1 cellular context compared by ENCODE assay signal in genomic region chr13:52984881-52985363, GRCh38.
TF ChIP-seq lines count a peak whose summit lies in the region.

No MANE protein-coding gene starts in this region.

TF ChIP-seq in GM23338, 12 proteins besides CTCF, POLR2A, EP300 and RAD21:
- TF ChIP-seq, protein P1, sequence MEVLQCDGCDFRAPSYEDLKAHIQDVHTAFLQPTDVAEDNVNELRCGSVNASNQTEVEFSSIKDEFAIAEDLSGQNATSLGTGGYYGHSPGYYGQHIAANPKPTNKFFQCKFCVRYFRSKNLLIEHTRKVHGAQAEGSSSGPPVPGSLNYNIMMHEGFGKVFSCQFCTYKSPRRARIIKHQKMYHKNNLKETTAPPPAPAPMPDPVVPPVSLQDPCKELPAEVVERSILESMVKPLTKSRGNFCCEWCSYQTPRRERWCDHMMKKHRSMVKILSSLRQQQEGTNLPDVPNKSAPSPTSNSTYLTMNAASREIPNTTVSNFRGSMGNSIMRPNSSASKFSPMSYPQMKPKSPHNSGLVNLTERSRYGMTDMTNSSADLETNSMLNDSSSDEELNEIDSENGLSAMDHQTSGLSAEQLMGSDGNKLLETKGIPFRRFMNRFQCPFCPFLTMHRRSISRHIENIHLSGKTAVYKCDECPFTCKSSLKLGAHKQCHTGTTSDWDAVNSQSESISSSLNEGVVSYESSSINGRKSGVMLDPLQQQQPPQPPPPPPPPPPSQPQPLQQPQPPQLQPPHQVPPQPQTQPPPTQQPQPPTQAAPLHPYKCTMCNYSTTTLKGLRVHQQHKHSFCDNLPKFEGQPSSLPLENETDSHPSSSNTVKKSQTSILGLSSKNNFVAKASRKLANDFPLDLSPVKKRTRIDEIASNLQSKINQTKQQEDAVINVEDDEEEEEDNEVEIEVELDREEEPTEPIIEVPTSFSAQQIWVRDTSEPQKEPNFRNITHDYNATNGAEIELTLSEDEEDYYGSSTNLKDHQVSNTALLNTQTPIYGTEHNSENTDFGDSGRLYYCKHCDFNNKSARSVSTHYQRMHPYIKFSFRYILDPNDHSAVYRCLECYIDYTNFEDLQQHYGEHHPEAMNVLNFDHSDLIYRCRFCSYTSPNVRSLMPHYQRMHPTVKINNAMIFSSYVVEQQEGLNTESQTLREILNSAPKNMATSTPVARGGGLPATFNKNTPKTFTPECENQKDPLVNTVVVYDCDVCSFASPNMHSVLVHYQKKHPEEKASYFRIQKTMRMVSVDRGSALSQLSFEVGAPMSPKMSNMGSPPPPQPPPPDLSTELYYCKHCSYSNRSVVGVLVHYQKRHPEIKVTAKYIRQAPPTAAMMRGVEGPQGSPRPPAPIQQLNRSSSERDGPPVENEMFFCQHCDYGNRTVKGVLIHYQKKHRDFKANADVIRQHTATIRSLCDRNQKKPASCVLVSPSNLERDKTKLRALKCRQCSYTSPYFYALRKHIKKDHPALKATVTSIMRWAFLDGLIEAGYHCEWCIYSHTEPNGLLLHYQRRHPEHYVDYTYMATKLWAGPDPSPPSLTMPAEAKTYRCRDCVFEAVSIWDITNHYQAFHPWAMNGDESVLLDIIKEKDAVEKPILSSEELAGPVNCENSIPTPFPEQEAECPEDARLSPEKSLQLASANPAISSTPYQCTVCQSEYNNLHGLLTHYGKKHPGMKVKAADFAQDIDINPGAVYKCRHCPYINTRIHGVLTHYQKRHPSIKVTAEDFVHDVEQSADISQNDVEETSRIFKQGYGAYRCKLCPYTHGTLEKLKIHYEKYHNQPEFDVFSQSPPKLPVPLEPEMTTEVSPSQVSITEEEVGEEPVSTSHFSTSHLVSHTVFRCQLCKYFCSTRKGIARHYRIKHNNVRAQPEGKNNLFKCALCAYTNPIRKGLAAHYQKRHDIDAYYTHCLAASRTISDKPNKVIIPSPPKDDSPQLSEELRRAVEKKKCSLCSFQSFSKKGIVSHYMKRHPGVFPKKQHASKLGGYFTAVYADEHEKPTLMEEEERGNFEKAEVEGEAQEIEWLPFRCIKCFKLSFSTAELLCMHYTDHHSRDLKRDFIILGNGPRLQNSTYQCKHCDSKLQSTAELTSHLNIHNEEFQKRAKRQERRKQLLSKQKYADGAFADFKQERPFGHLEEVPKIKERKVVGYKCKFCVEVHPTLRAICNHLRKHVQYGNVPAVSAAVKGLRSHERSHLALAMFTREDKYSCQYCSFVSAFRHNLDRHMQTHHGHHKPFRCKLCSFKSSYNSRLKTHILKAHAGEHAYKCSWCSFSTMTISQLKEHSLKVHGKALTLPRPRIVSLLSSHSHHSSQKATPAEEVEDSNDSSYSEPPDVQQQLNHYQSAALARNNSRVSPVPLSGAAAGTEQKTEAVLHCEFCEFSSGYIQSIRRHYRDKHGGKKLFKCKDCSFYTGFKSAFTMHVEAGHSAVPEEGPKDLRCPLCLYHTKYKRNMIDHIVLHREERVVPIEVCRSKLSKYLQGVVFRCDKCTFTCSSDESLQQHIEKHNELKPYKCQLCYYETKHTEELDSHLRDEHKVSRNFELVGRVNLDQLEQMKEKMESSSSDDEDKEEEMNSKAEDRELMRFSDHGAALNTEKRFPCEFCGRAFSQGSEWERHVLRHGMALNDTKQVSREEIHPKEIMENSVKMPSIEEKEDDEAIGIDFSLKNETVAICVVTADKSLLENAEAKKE (CRISPR knock-in tag; IDR thresholded peaks at IDR 0.05) = no peak
- no peak for TF ChIP-seq EZH2 (IDR thresholded peaks at IDR 0.05; ENCODE audit: low read depth, unreplicated experiment)
- TF ChIP-seq CREB1 (CRISPR knock-in tag; IDR thresholded peaks at IDR 0.05; ENCODE audit: low read depth) = no peak
- TF ChIP-seq, protein P2, sequence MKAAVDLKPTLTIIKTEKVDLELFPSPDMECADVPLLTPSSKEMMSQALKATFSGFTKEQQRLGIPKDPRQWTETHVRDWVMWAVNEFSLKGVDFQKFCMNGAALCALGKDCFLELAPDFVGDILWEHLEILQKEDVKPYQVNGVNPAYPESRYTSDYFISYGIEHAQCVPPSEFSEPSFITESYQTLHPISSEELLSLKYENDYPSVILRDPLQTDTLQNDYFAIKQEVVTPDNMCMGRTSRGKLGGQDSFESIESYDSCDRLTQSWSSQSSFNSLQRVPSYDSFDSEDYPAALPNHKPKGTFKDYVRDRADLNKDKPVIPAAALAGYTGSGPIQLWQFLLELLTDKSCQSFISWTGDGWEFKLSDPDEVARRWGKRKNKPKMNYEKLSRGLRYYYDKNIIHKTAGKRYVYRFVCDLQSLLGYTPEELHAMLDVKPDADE (IDR thresholded peaks at IDR 0.05) = no peak
- no peak for TF ChIP-seq STAT1 (IDR thresholded peaks at IDR 0.05; ENCODE audit: unreplicated experiment)
